Comparison of ENCODE assay signal across 20 cellular contexts in genomic region chr17:65885484-65885883, GRCh38.
DNase-seq lines count a peak whose midpoint lies in the region; ATAC-seq, FAIRE-seq and TF ChIP-seq lines count a peak whose summit lies in the region.
"Had no signal": no experiment of that assay in that cellular context is flagged by ENCODE, and none has a peak within 500 bp of the region (broad histone marks: within the 10 kb centered on the region; RNA-seq: fewer than 3 reads in every experiment).

No MANE protein-coding gene starts in this region.

- WGBS in A549 (ENCODE audit: missing lambda C conversion rate) = 41% methylated on average over 2 of the region's 2 CpGs

- CTCF ChIA-PET in A549 (lab: Yijun Ruan, JAX) = interaction anchor here (0.9 kb wide), 2 partner anchors 20 to 40 kb away, joined by 3 to 5 read pairs; no protein-coding TSS in a partner anchor

- peak overlapping the region in 4 of 5 experiments; percentile 11 to 88 (median 62) for H3K27ac Mint-ChIP-seq in brain
- H3K27ac Mint-ChIP-seq: CD8-positive, alpha-beta memory T cell; GM23338 had no signal

- DNase-seq in A549 (ENCODE audit: low read depth in 1 of 2, low spot score in 1 of 2) (no peak), EL (peak; percentile 10), foreskin keratinocyte (peak; percentile 12 to 36), cortex of kidney (lab: John Stamatoyannopoulos, UW) (no peak), NAMALWA (ENCODE audit: low spot score) (no peak)
- DNase-seq: C1 segment of cervical spinal cord; CD8-positive, alpha-beta memory T cell; DMS53; NCI-H1105; NCI-H2081 treated with DMSO at 0.1 percent for 48 hours; NCI-H2227 treated with DMSO at 0.1 percent for 48 hours; NCI-H510A treated with DMSO at 0.1 percent for 48 hours; NCI-H82; OCI-M1; Right ventricle myocardium superior had no signal

- no peak for TF ChIP-seq POLR2A in A549 (IDR thresholded peaks at IDR 0.05; ENCODE audit: low read length)

- no peaks in the 10 kb centered on the region for H3K4me1 ChIP-seq in A549
- peaks cover 13% of the 10 kb centered on the region for H3K4me1 ChIP-seq in foreskin keratinocyte

- H3K4me3 Mint-ChIP-seq in brain = no peak overlapping the region
- H3K4me3 Mint-ChIP-seq: CD8-positive, alpha-beta memory T cell; GM23338 had no signal

- POLR2A ChIA-PET in A549 (lab: Yijun Ruan, JAX) = no interaction called here

- peaks cover 12% of the 10 kb centered on the region for H3K36me3 Mint-ChIP-seq in brain
- H3K36me3 Mint-ChIP-seq: CD8-positive, alpha-beta memory T cell had no signal

- H3K27me3 Mint-ChIP-seq in brain = no peaks in the 10 kb centered on the region

- H3K4me2 ChIP-seq in A549 = no peak overlapping the region
- H3K4me2 ChIP-seq: GM23338 had no signal

- H3K4me3 ChIP-seq in A549 = no peak overlapping the region
- H3K4me3 ChIP-seq: GM23338 had no signal

- ATAC-seq in A549 = no peak
- ATAC-seq in foreskin keratinocyte = peak; percentile 72
- ATAC-seq in GM18861 (IDR thresholded peaks at IDR 0.05; ENCODE audit: unreplicated experiment) = no peak
- ATAC-seq in GM18907 (IDR thresholded peaks at IDR 0.05; ENCODE audit: unreplicated experiment) = no peak
- ATAC-seq: GM23338, HCT116 had no signal

- H3K4me1 Mint-ChIP-seq in brain = peaks cover 31% of the 10 kb centered on the region
- H3K4me1 Mint-ChIP-seq: CD8-positive, alpha-beta memory T cell had no signal

- TF ChIP-seq RAD21 in A549 (conservative IDR thresholded peaks at IDR 0.05 in 1 of 2, IDR thresholded peaks at IDR 0.05 in 1 of 2) = no peak

- peaks cover 0 to 2% (median 0%) of the 10 kb centered on the region in 5 experiments for H3K9me3 Mint-ChIP-seq in brain
- H3K9me3 Mint-ChIP-seq: CD8-positive, alpha-beta memory T cell; GM23338 had no signal

- peak; percentile 39 for FAIRE-seq in A549 (lab: Jason Lieb, UNC)

- H3K27ac ChIP-seq in A549 (no peak overlapping the region), foreskin keratinocyte (peak overlapping the region; percentile 22)

- H3K9me3 ChIP-seq in A549 = no peaks in the 10 kb centered on the region

- no peak for TF ChIP-seq EP300 in A549 (IDR thresholded peaks at IDR 0.05)

- TF ChIP-seq CTCF in A549 (IDR thresholded peaks at IDR 0.05) = no peak
- no peak for TF ChIP-seq CTCF in brain (conservative IDR thresholded peaks at IDR 0.05)
- TF ChIP-seq CTCF in foreskin keratinocyte (conservative IDR thresholded peaks at IDR 0.05) = no peak

- no peaks in the 10 kb centered on the region for H3K27me3 ChIP-seq in foreskin keratinocyte

TF ChIP-seq in A549, 52 proteins besides CTCF, POLR2A, EP300 and RAD21:
- TF ChIP-seq MYC (IDR thresholded peaks at IDR 0.05; ENCODE audit: borderline replicate concordance, low read length) (no peak), SMC3 (IDR thresholded peaks at IDR 0.05) (no peak), EHMT2 (IDR thresholded peaks at IDR 0.05; ENCODE audit: low read depth) (no peak), MAZ (IDR thresholded peaks at IDR 0.05; ENCODE audit: borderline replicate concordance, low read depth, low read length) (no peak), CBX2 (IDR thresholded peaks at IDR 0.05; ENCODE audit: borderline replicate concordance, low read depth) (no peak), RARB (CRISPR knock-in tag; IDR thresholded peaks at IDR 0.05) (no peak), TFCP2L1 (CRISPR knock-in tag; IDR thresholded peaks at IDR 0.05) (no peak), NFE2L2 (conservative IDR thresholded peaks at IDR 0.05; ENCODE audit: low read length) (no peak), KDM5A (IDR thresholded peaks at IDR 0.05) (no peak), USF2 (IDR thresholded peaks at IDR 0.05) (no peak), RCOR1 (IDR thresholded peaks at IDR 0.05; ENCODE audit: low read depth, low read length) (no peak)
TF ChIP-seq in A549: peak in this region for 0.

Comparison
In these comparisons a context has a peak if more than half of its experiments do, and no peak if none do; other contexts are left out.
1. DNase-seq: peak in EL (single experiment) and foreskin keratinocyte (2 of 2); none in A549 (0 of 2), cortex of kidney (single experiment) and NAMALWA (single experiment).